Comparison of ENCODE assay signal across 15 cellular contexts in genomic region chr5:93658044-93658443, GRCh38.
DNase-seq lines count a peak whose midpoint lies in the region; ATAC-seq and TF ChIP-seq lines count a peak whose summit lies in the region.
"Had no signal": no experiment of that assay in that cellular context is flagged by ENCODE, and none has a peak within 500 bp of the region (broad histone marks: within the 10 kb centered on the region; RNA-seq: fewer than 3 reads in every experiment).

No MANE protein-coding gene starts in this region.

- H3K4me1 ChIP-seq in SK-N-SH (ENCODE audit: control insufficient read depth in 1 of 2, insufficient read depth in 2 of 2, low read depth in 1 of 2, low read length in 1 of 2): no peaks in the 10 kb centered on the region; a peak in 2 of 4 replicates

- POLR2A ChIA-PET in SK-N-SH (lab: Yijun Ruan, JAX): no interaction called here
- POLR2A ChIA-PET in HEK293T (lab: Yijun Ruan, JAX): interaction anchor here (0.7 kb wide), 1 partner anchor 72 kb away, joined by 3 read pairs; no protein-coding TSS in a partner anchor
- POLR2A ChIA-PET in activated CD4-positive, alpha-beta T cell treated with anti-CD3 and anti-CD28 coated beads, Interleukin-2, amount 10 ng/mL, durations not matched to agents 7 days and 5 days (lab: Charles Lee): no interaction called here

- H3K4me2 ChIP-seq in SK-N-SH: no peak overlapping the region

- peak; percentile 7 for DNase-seq in AG08396 (ENCODE audit: low spot score)
- no peak for DNase-seq in SK-N-SH
- DNase-seq in cardiac fibroblast (ENCODE audit: low read depth in 2 of 2): peak; percentile 46 to 67
- DNase-seq in iris pigment epithelial cell (ENCODE audit: low read depth): peak; percentile 89
- no peak for DNase-seq in HEK293T (ENCODE audit: extremely low spot score)
- DNase-seq in activated CD4-positive, alpha-beta T cell treated with anti-CD3 and anti-CD28 coated beads, Interleukin-2, amount 10 ng/mL, durations not matched to agents 7 days and 5 days: no peak
- DNase-seq in central memory CD4-positive, alpha-beta T cell: no peak
- DNase-seq: DMS 273 treated with DMSO at 0.1 percent for 48 hours, NCI-H1417, NCI-H187 treated with DMSO at 0.1 percent for 48 hours, NCI-H2171, NCI-H774 had no signal

- ATAC-seq in GM18520 (IDR thresholded peaks at IDR 0.05; ENCODE audit: unreplicated experiment): no peak

- no peaks in the 10 kb centered on the region for H4K20me1 ChIP-seq in SK-N-SH (ENCODE audit: insufficient read depth)

- no peaks in the 10 kb centered on the region for H3K9me3 ChIP-seq in SK-N-SH

- H3K4me3 Mint-ChIP-seq in activated CD4-positive, alpha-beta T cell treated with anti-CD3 and anti-CD28 coated beads, Interleukin-2, amount 10 ng/mL, durations not matched to agents 7 days and 5 days: no peak overlapping the region

- H3K36me3 ChIP-seq in SK-N-SH (replicated peaks in 1 of 2; ENCODE audit: control insufficient read depth in 1 of 2, insufficient read depth in 2 of 2, low read length in 1 of 2): no peaks in the 10 kb centered on the region

- no peaks in the 10 kb centered on the region for H3K9me2 ChIP-seq in SK-N-SH

- H3F3A ChIP-seq in SK-N-SH (replicated peaks; ENCODE audit: insufficient read depth): no peaks in the 10 kb centered on the region

- no peaks in the 10 kb centered on the region for H3K9me3 Mint-ChIP-seq in activated CD4-positive, alpha-beta T cell treated with anti-CD3 and anti-CD28 coated beads, Interleukin-2, amount 10 ng/mL, durations not matched to agents 7 days and 5 days

- H3K27me3 Mint-ChIP-seq in activated CD4-positive, alpha-beta T cell treated with anti-CD3 and anti-CD28 coated beads, Interleukin-2, amount 10 ng/mL, durations not matched to agents 7 days and 5 days: no peaks in the 10 kb centered on the region

- H3K27ac Mint-ChIP-seq in activated CD4-positive, alpha-beta T cell treated with anti-CD3 and anti-CD28 coated beads, Interleukin-2, amount 10 ng/mL, durations not matched to agents 7 days and 5 days: no peak overlapping the region

- no peaks in the 10 kb centered on the region for H3K36me3 Mint-ChIP-seq in activated CD4-positive, alpha-beta T cell treated with anti-CD3 and anti-CD28 coated beads, Interleukin-2, amount 10 ng/mL, durations not matched to agents 7 days and 5 days (ENCODE audit: low read depth)

- H3K4me1 Mint-ChIP-seq in activated CD4-positive, alpha-beta T cell treated with anti-CD3 and anti-CD28 coated beads, Interleukin-2, amount 10 ng/mL, durations not matched to agents 7 days and 5 days: no peaks in the 10 kb centered on the region

- no peak for TF ChIP-seq RAD21 in SK-N-SH (IDR thresholded peaks at IDR 0.05; ENCODE audit: low read length)

- TF ChIP-seq EP300 in SK-N-SH (IDR thresholded peaks at IDR 0.05; ENCODE audit: borderline replicate concordance in 1 of 2, low read depth in 1 of 2, low read length in 1 of 2): no peak; a peak in 1 of 4 replicates

- H2AFZ ChIP-seq in SK-N-SH (ENCODE audit: low read depth): no peak overlapping the region

- no peak overlapping the region for H3K9ac ChIP-seq in SK-N-SH

- H3K27me3 ChIP-seq in SK-N-SH (ENCODE audit: insufficient read depth): no peaks in the 10 kb centered on the region

- CTCF ChIA-PET in SK-N-SH (lab: Yijun Ruan, JAX): interaction anchor here (0.6 to 1.1 kb wide), 2 partner anchors 46 to 142 kb away, joined by 3 to 4 read pairs; no protein-coding TSS in a partner anchor
- CTCF ChIA-PET in HEK293T (lab: Yijun Ruan, JAX): interaction anchor here (0.7 kb wide), 1 partner anchor 25 kb away, joined by 3 read pairs; no protein-coding TSS in a partner anchor
- CTCF ChIA-PET in activated CD4-positive, alpha-beta T cell treated with anti-CD3 and anti-CD28 coated beads, Interleukin-2, amount 10 ng/mL, durations not matched to agents 7 days and 5 days (lab: Charles Lee): no interaction called here

- H3K4me3 ChIP-seq in SK-N-SH (ENCODE audit: low read depth in 2 of 2, low read length in 1 of 2) (no peak overlapping the region), cardiac fibroblast (replicated peaks in 1 of 2; ENCODE audit: low read depth in 2 of 2, low read length in 2 of 2) (no peak overlapping the region)

- TF ChIP-seq CTCF in SK-N-SH (IDR thresholded peaks at IDR 0.05): no peak
- TF ChIP-seq CTCF in cardiac fibroblast (IDR thresholded peaks at IDR 0.05; ENCODE audit: low read depth, low read length): no peak

- H3K27ac ChIP-seq in SK-N-SH (ENCODE audit: low read depth in 2 of 2, low read length in 1 of 2): no peak overlapping the region
- H3K27ac ChIP-seq: C4-2B, RWPE1 had no signal

- H3K79me2 ChIP-seq in SK-N-SH (ENCODE audit: insufficient read depth): no peaks in the 10 kb centered on the region

TF ChIP-seq in SK-N-SH, 30 proteins besides CTCF, POLR2A, EP300 and RAD21:
- no peak for TF ChIP-seq YY1 (IDR thresholded peaks at IDR 0.05; ENCODE audit: low read depth)
- TF ChIP-seq NFIC (IDR thresholded peaks at IDR 0.05; ENCODE audit: borderline replicate concordance): 0 out of 2 replicates have a peak, but pooled peaks have one; percentile 6

TF ChIP-seq in HEK293T, 16 proteins besides CTCF, POLR2A, EP300 and RAD21:
- TF ChIP-seq FOXA1 (IDR thresholded peaks at IDR 0.05) (no peak), CTBP1 (IDR thresholded peaks at IDR 0.05; ENCODE audit: borderline replicate concordance) (no peak), L3MBTL2 (conservative IDR thresholded peaks at IDR 0.05) (no peak), PKNOX1 (IDR thresholded peaks at IDR 0.05) (no peak), TARDBP (IDR thresholded peaks at IDR 0.05) (no peak), BHLHE40 (IDR thresholded peaks at IDR 0.05; ENCODE audit: borderline replicate concordance) (no peak), FOXK2 (IDR thresholded peaks at IDR 0.05) (no peak)

Comparison
In these comparisons a context has a peak if more than half of its experiments do, and no peak if none do; other contexts are left out.
1. DNase-seq: peak in AG08396 (single experiment), cardiac fibroblast (2 of 2) and iris pigment epithelial cell (single experiment); none in SK-N-SH (single experiment), HEK293T (single experiment), activated CD4-positive, alpha-beta T cell treated with anti-CD3 and anti-CD28 coated beads, Interleukin-2, amount 10 ng/mL, durations not matched to agents 7 days and 5 days (single experiment) and central memory CD4-positive, alpha-beta T cell (single experiment).